In genomic region chr18:31104444-31104843, GRCh38 we compare ENCODE assay signal across 25 cellular contexts. TPM values are rescaled to one million over a fixed set of nuclear protein-coding genes. Genes with fewer than 3 reads are reported as not detected.
"Had no signal": no experiment of that assay in that cellular context is flagged by ENCODE, and none has a peak within 500 bp of the region (broad histone marks: within the 10 kb centered on the region; RNA-seq: fewer than 3 reads in every experiment).

No MANE protein-coding gene starts in this region.

- H3K4me1 Mint-ChIP-seq: activated B cell treated with CpG ODN at 0.5 μM for 24 hours; activated CD4-positive, alpha-beta T cell treated with anti-CD3 and anti-CD28 coated beads, Interleukin-2, amount 10 ng/mL, durations not matched to agents 24 days and 14 days; activated T-helper 17 cell treated with anti-CD3 and anti-CD28 coated beads, Interleukin-2, amount 50 U/mL, for 72 hours; IgD-negative memory B cell; T-cell had no signal

- H3K4me2 ChIP-seq: KMS-11 had no signal

- ATAC-seq: activated T-helper 17 cell treated with anti-CD3 and anti-CD28 coated beads, Interleukin-2, amount 50 U/mL, for 72 hours; T-cell had no signal

- H3K9ac ChIP-seq: KMS-11 had no signal

- H3K36me3 Mint-ChIP-seq: brain, T-cell had no signal

- H3K27ac ChIP-seq: KMS-11, SK-N-MC had no signal

- DNase-seq: activated B cell treated with CpG ODN at 0.5 μM for 24 hours; activated CD4-positive, alpha-beta T cell treated with anti-CD3 and anti-CD28 coated beads for 1 hour; activated CD4-positive, alpha-beta T cell treated with anti-CD3 and anti-CD28 coated beads, Interleukin-2, amount 10 ng/mL, durations not matched to agents 24 days and 14 days; activated CD4-positive, alpha-beta T cell treated with anti-CD3 and anti-CD28 coated beads, Interleukin-2, amount 50 U/mL, for 48 hours; activated gamma-delta T cell; activated naive CD4-positive, alpha-beta T cell treated with anti-CD3 and anti-CD28 coated beads for 36 hours; activated T-cell treated with anti-CD3 and anti-CD28 coated beads, Interleukin-2, amount 50 U/mL, for 48 hours; amygdala; MM.1S; NCI-H1105; NCI-H1436; NCI-H1694 treated with DMSO at 0.1 percent for 48 hours; NCI-H2029 treated with DMSO at 0.1 percent for 48 hours; NCI-H510A treated with DMSO at 0.1 percent for 48 hours; NCI-H69; T-cell; T-helper 2 cell; T1000 had no signal

- H3K4me3 Mint-ChIP-seq: activated B cell treated with CpG ODN at 0.5 μM for 24 hours; activated CD4-positive, alpha-beta T cell treated with anti-CD3 and anti-CD28 coated beads, Interleukin-2, amount 10 ng/mL, durations not matched to agents 24 days and 14 days; activated naive CD4-positive, alpha-beta T cell treated with anti-CD3 and anti-CD28 coated beads for 36 hours; activated naive CD8-positive, alpha-beta T cell; activated T-helper 17 cell treated with anti-CD3 and anti-CD28 coated beads, Interleukin-2, amount 50 U/mL, for 72 hours; IgD-negative memory B cell; T-cell had no signal

- H3K9me3 Mint-ChIP-seq: activated B cell treated with CpG ODN at 0.5 μM for 24 hours; activated CD4-positive, alpha-beta T cell treated with anti-CD3 and anti-CD28 coated beads, Interleukin-2, amount 10 ng/mL, durations not matched to agents 24 days and 14 days; activated naive CD4-positive, alpha-beta T cell treated with anti-CD3 and anti-CD28 coated beads for 36 hours; brain had no signal

- H3K4me3 ChIP-seq: SK-N-MC had no signal

- H3K27ac Mint-ChIP-seq: activated B cell treated with CpG ODN at 0.5 μM for 24 hours; activated CD4-positive, alpha-beta T cell treated with anti-CD3 and anti-CD28 coated beads, Interleukin-2, amount 10 ng/mL, durations not matched to agents 24 days and 14 days; activated naive CD4-positive, alpha-beta T cell treated with anti-CD3 and anti-CD28 coated beads for 36 hours; activated naive CD8-positive, alpha-beta T cell; activated T-helper 17 cell treated with anti-CD3 and anti-CD28 coated beads, Interleukin-2, amount 50 U/mL, for 72 hours; brain; IgD-negative memory B cell; T-cell had no signal

RNA-seq across cellular contexts. Expression of gene DSC2, which starts 2.2 kb away (rescaled TPM):
- total RNA-seq: activated B cell treated with CpG ODN at 0.5 μM for 24 hours; activated CD4-positive, alpha-beta T cell treated with anti-CD3 and anti-CD28 coated beads, Interleukin-2, amount 10 ng/mL, durations not matched to agents 24 days and 14 days; activated T-helper 17 cell treated with anti-CD3 and anti-CD28 coated beads, Interleukin-2, amount 50 U/mL, for 72 hours; RPMI7951 had no signal
- polyA plus RNA-seq: IgD-negative memory B cell had no signal

RNA-seq across cellular contexts. Expression of gene DSC1, which starts 58.2 kb away (rescaled TPM):
- total RNA-seq: activated B cell treated with CpG ODN at 0.5 μM for 24 hours; activated CD4-positive, alpha-beta T cell treated with anti-CD3 and anti-CD28 coated beads, Interleukin-2, amount 10 ng/mL, durations not matched to agents 24 days and 14 days; activated T-helper 17 cell treated with anti-CD3 and anti-CD28 coated beads, Interleukin-2, amount 50 U/mL, for 72 hours; RPMI7951 had no signal
